ENCODE assay signal across 18 cellular contexts in genomic region chr12:110906088-110906487, GRCh38.
DNase-seq lines count a peak whose midpoint lies in the region; ATAC-seq and TF ChIP-seq lines count a peak whose summit lies in the region.
"Had no signal": no experiment of that assay in that cellular context is flagged by ENCODE, and none has a peak within 500 bp of the region (broad histone marks: within the 10 kb centered on the region; RNA-seq: fewer than 3 reads in every experiment).

No MANE protein-coding gene starts in this region.

- no peaks in the 10 kb centered on the region for H3K9me3 ChIP-seq in DND-41 (ENCODE audit: insufficient read depth, low read length, severe bottlenecking)
- H3K9me3 ChIP-seq: BLaER1 treated with 17β-estradiol and CSF1 and Interleukin-3, amounts not matched to agents 10 nM and 100 nM had no signal

- DNase-seq in DND-41 (peak; percentile 9), NB4 (ENCODE audit: low read depth) (peak; percentile 72), AG08396 (ENCODE audit: low spot score) (no peak), NCI-H2081 treated with DMSO at 0.1 percent for 48 hours (lab: John Stamatoyannopoulos, UW) (no peak), foreskin melanocyte (no peak)
- no peak for DNase-seq in stimulated activated CD4-positive, alpha-beta T cell treated with anti-CD3 and anti-CD28 coated beads, Interleukin-4, amount 100 ng/mL, for 24 hours
- DNase-seq: activated CD4-positive, alpha-beta memory T cell treated with anti-CD3 and anti-CD28 coated beads for 36 hours; activated naive CD4-positive, alpha-beta T cell; EL; NCI-H510A; nephron progenitor cell; T-cell had no signal

- no peak overlapping the region for H3K27ac ChIP-seq in DND-41 (ENCODE audit: low read length)
- H3K27ac ChIP-seq in VCaP, result no peak overlapping the region
- H3K27ac ChIP-seq: epithelial cell of prostate, hepatocyte had no signal

- ATAC-seq in DND-41 (ENCODE audit: insufficient read depth, low read depth) (peak; percentile 57; the same call in 2 of the 3 replicates), GM18868 (IDR thresholded peaks at IDR 0.05; ENCODE audit: unreplicated experiment) (peak; percentile 60)
- ATAC-seq: left lobe of liver had no signal

- no peaks in the 10 kb centered on the region for H3K4me1 ChIP-seq in DND-41 (ENCODE audit: insufficient read depth, low read length)

- no peaks in the 10 kb centered on the region for H3K79me2 ChIP-seq in DND-41 (ENCODE audit: insufficient read depth, low read length)
- H3K79me2 ChIP-seq: hepatocyte had no signal

- no peaks in the 10 kb centered on the region for H4K20me1 ChIP-seq in DND-41 (ENCODE audit: insufficient read depth, low read length)
- H4K20me1 ChIP-seq: BLaER1 treated with 17β-estradiol and CSF1 and Interleukin-3, amounts not matched to agents 10 nM and 100 nM had no signal

- H3K36me3 ChIP-seq in DND-41 (ENCODE audit: insufficient read depth, low read length), result no peaks in the 10 kb centered on the region
- H3K36me3 ChIP-seq: BLaER1 treated with 17β-estradiol and CSF1 and Interleukin-3, amounts not matched to agents 10 nM and 100 nM had no signal

- H3K27me3 ChIP-seq in DND-41 (ENCODE audit: insufficient read depth, low read length, poor library complexity), result no peaks in the 10 kb centered on the region
- H3K27me3 ChIP-seq: BLaER1 treated with 17β-estradiol and CSF1 and Interleukin-3, amounts not matched to agents 10 nM and 100 nM; hepatocyte had no signal

- no peak overlapping the region for H3K4me2 ChIP-seq in DND-41 (ENCODE audit: insufficient read depth, low read length)
- H3K4me2 ChIP-seq: hepatocyte had no signal

- H3K9ac ChIP-seq in DND-41 (ENCODE audit: low read depth, low read length), result no peak overlapping the region
- H3K9ac ChIP-seq: BLaER1 treated with 17β-estradiol and CSF1 and Interleukin-3, amounts not matched to agents 10 nM and 100 nM had no signal

- H3K4me3 ChIP-seq in DND-41 (ENCODE audit: low read depth in 1 of 2, low read length in 2 of 2) (no peak overlapping the region), NB4 (ENCODE audit: low read depth, low read length) (no peak overlapping the region)
- H3K4me3 ChIP-seq: BLaER1 treated with 17β-estradiol and CSF1 and Interleukin-3, amounts not matched to agents 10 nM and 100 nM; hepatocyte had no signal

- no peak overlapping the region for H2AFZ ChIP-seq in DND-41 (ENCODE audit: low read depth, low read length)
- H2AFZ ChIP-seq: hepatocyte had no signal

- no peak for TF ChIP-seq POLR2A in NB4 (IDR thresholded peaks at IDR 0.05; ENCODE audit: extremely low read depth, insufficient read length)

- TF ChIP-seq CTCF in DND-41 (IDR thresholded peaks at IDR 0.05; ENCODE audit: borderline replicate concordance, extremely low read depth, low read length, poor library complexity, severe bottlenecking) (peak; percentile 25), NB4 (IDR thresholded peaks at IDR 0.05; ENCODE audit: low read depth, low read length) (peak; percentile 39), VCaP (conservative IDR thresholded peaks at IDR 0.05) (peak; percentile 39)

Comparison
In these comparisons a context has a peak if more than half of its experiments do, and no peak if none do; other contexts are left out.
1. DNase-seq: peak in DND-41 (single experiment) and NB4 (single experiment); none in AG08396 (single experiment), stimulated activated CD4-positive, alpha-beta T cell treated with anti-CD3 and anti-CD28 coated beads, Interleukin-4, amount 100 ng/mL, for 24 hours (single experiment), NCI-H2081 treated with DMSO at 0.1 percent for 48 hours (single experiment) and foreskin melanocyte (single experiment).
2. Peak in every context shown above with its lines, with median percentiles within 50 percentile points of each other: CTCF ChIP-seq.